8 cellular contexts compared by ENCODE assay signal in genomic region chr1:104132386-104132973, GRCh38.
DNase-seq lines count a peak whose midpoint lies in the region; ATAC-seq and TF ChIP-seq lines count a peak whose summit lies in the region.

No MANE protein-coding gene starts in this region.

- no peaks in the 10 kb centered on the region for H3K9me3 ChIP-seq in ovary

- no peaks in the 10 kb centered on the region for H3K4me1 Mint-ChIP-seq in stimulated activated effector memory CD8-positive, alpha-beta T cell treated with anti-CD3 and anti-CD28 coated beads, Interleukin-12 subunit alpha, Interleukin-12 subunit beta, amount 100 ng/mL, for 72 hours

- H3K27ac Mint-ChIP-seq in stimulated activated effector memory CD8-positive, alpha-beta T cell treated with anti-CD3 and anti-CD28 coated beads, Interleukin-12 subunit alpha, Interleukin-12 subunit beta, amount 100 ng/mL, for 72 hours = no peak overlapping the region

- peak; percentile 77 for TF ChIP-seq CTCF in VCaP (conservative IDR thresholded peaks at IDR 0.05)
- no peak for TF ChIP-seq CTCF in ovary (IDR thresholded peaks at IDR 0.05)

- H3K36me3 Mint-ChIP-seq in stimulated activated effector memory CD8-positive, alpha-beta T cell treated with anti-CD3 and anti-CD28 coated beads, Interleukin-12 subunit alpha, Interleukin-12 subunit beta, amount 100 ng/mL, for 72 hours = no peaks in the 10 kb centered on the region

- H3K9me3 Mint-ChIP-seq in stimulated activated effector memory CD8-positive, alpha-beta T cell treated with anti-CD3 and anti-CD28 coated beads, Interleukin-12 subunit alpha, Interleukin-12 subunit beta, amount 100 ng/mL, for 72 hours = peaks cover 19% of the 10 kb centered on the region

- no peak for TF ChIP-seq POLR2A in ovary (IDR thresholded peaks at IDR 0.05)

- H3K4me3 Mint-ChIP-seq in stimulated activated effector memory CD8-positive, alpha-beta T cell treated with anti-CD3 and anti-CD28 coated beads, Interleukin-12 subunit alpha, Interleukin-12 subunit beta, amount 100 ng/mL, for 72 hours = no peak overlapping the region

- intact Hi-C loops in ovary (cut with DNase I) = no loop called here

- peak; percentile 61 for ATAC-seq in GM19397 (IDR thresholded peaks at IDR 0.05; ENCODE audit: unreplicated experiment)
- ATAC-seq in stimulated activated effector memory CD8-positive, alpha-beta T cell treated with anti-CD3 and anti-CD28 coated beads, Interleukin-12 subunit alpha, Interleukin-12 subunit beta, amount 100 ng/mL, for 72 hours = no peak

- H3K4me3 ChIP-seq in ovary = no peak overlapping the region

- no peak for TF ChIP-seq EP300 in ovary (IDR thresholded peaks at IDR 0.05)

- DNase-seq in Ammon's horn (ENCODE audit: low spot score) (peak; percentile 15), M059J (ENCODE audit: low read depth) (peak; percentile 15), midbrain (lab: John Stamatoyannopoulos, UW) (peak; percentile 22), ovary (no peak)
- DNase-seq in stimulated activated effector memory CD8-positive, alpha-beta T cell treated with anti-CD3 and anti-CD28 coated beads, Interleukin-12 subunit alpha, Interleukin-12 subunit beta, amount 100 ng/mL, for 72 hours (ENCODE audit: low spot score in 2 of 2) = no peak
- no peak for DNase-seq in stimulated activated CD8-positive, alpha-beta memory T cell treated with anti-CD3 and anti-CD28 coated beads, Interleukin-4, amount 100 ng/mL, for 48 hours

- no peak overlapping the region for H3K27ac ChIP-seq in VCaP
- H3K27ac ChIP-seq in ovary = no peak overlapping the region

- no peaks in the 10 kb centered on the region for H3K4me1 ChIP-seq in ovary (ENCODE audit: insufficient read depth)

- H3K36me3 ChIP-seq in ovary = no peaks in the 10 kb centered on the region

- no peaks in the 10 kb centered on the region for H3K27me3 ChIP-seq in ovary

Comparison
In these comparisons a context has a peak if more than half of its experiments do, and no peak if none do; other contexts are left out.
1. DNase-seq: peak in Ammon's horn (single experiment), M059J (single experiment) and midbrain (single experiment); none in ovary (0 of 5), stimulated activated effector memory CD8-positive, alpha-beta T cell treated with anti-CD3 and anti-CD28 coated beads, Interleukin-12 subunit alpha, Interleukin-12 subunit beta, amount 100 ng/mL, for 72 hours (0 of 2) and stimulated activated CD8-positive, alpha-beta memory T cell treated with anti-CD3 and anti-CD28 coated beads, Interleukin-4, amount 100 ng/mL, for 48 hours (single experiment).